Comparison of ENCODE assay signal across 1 cellular context in the genomic region with DNA sequence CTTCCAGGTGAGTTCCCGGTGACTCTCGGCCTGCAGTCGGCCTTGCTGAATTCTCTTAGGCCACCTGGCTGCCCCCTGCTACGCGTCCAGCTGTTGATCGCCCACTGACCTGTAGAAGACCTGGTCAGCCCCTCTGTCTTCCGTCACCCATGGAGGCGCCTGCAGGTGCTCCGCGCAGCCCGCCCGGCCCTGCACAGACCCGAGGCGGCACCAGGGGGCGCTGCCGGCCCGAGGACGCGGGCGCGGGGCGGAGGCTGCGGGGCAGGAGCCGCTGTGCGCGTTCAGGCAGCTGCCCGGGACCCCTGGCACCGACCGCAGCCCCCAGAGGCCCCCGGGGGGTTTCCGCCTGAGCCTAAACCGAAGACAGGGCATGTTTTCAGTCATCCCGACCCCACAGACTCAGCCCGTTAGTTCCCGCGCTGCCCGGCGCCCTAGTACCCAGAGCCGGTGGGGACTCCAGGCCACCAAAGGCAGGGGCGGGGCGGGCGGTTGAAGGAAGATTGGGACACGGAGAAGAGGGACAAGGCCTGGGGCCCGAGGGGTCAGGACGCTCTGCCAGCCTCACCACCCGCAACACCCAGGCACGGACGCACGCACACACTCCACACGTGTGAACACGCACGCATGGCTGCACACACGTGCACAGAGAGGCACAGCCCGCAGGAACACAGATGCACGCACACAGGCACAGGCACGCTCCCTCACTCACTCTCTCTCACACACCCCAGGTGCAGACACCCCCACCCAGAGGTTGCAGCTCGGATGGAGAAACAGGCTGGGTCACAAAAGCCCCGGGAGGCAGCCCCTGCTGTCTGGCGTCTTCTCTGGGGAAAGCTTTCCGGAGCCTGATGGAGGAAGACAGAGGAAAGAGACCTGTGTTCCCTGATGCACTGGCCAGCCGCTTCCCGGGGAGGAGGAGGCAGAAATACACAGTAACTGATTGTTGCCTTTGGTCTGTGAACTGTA.
TF ChIP-seq lines count a peak whose summit lies in the region.

No MANE protein-coding gene starts in this region.

TF ChIP-seq in GM12878, 131 proteins besides CTCF, POLR2A, EP300 and RAD21:
- TF ChIP-seq BHLHE40 (IDR thresholded peaks at IDR 0.05; ENCODE audit: borderline replicate concordance in 1 of 2, low read depth in 2 of 2, low read length in 1 of 2), result peak in 1 of 2 experiments; percentile 95; a peak in 2 of 4 replicates
TF ChIP-seq in GM12878: peak in this region for 1; not testable (repeated sequence) for 130.
